ENCODE assay signal across 19 cellular contexts in the genomic region with DNA sequence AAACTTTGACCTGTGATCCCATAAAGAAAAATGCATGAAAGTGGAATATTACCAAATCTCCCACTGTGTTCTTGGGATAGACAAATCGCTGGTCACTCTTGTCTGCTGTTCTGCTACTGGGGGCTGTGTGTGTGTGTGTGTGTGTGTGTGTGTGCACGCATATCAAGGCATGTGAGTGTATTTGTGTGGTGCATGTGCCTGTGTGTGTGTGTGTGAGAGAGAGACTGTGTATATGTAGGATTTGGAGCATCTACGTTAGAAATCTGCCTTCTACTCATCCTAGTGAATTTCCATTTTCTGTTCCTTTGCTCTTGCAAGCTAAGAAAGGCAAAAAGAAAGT.
"Had no signal": no experiment of that assay in that cellular context is flagged by ENCODE, and none has a peak within 500 bp of the region (broad histone marks: within the 10 kb centered on the region; RNA-seq: fewer than 3 reads in every experiment).

No MANE protein-coding gene starts in this region.

- DNase-seq: activated CD4-positive, alpha-beta memory T cell treated with anti-CD3 and anti-CD28 coated beads for 36 hours; activated CD8-positive, alpha-beta memory T cell treated with anti-CD3 and anti-CD28 coated beads, Interleukin-2, amount 10 ng/mL, durations not matched to agents 7 days and 5 days; activated gamma-delta T cell; activated naive CD8-positive, alpha-beta T cell treated with anti-CD3 and anti-CD28 coated beads for 36 hours; activated T-cell treated with anti-CD3 and anti-CD28 coated beads, Interleukin-2, amount 50 U/mL, for 24 hours; anterior cingulate cortex; endodermal cell; mesendoderm; stimulated activated CD4-positive, alpha-beta T cell treated with anti-CD3 and anti-CD28 coated beads, Interleukin-4, amount 100 ng/mL, for 24 hours; stimulated activated naive CD4-positive, alpha-beta T cell; T-helper 17 cell; transverse colon; WERI-Rb-1 had no signal

- H3K36me3 ChIP-seq: ovary, transverse colon, WERI-Rb-1 had no signal

- H3K79me2 ChIP-seq: hepatocyte had no signal

- H2AFZ ChIP-seq: hepatocyte had no signal

- FAIRE-seq: bronchial epithelial cell, keratinocyte had no signal

- H3K27me3 ChIP-seq: hepatocyte, ovary, transverse colon had no signal

- H3K9me3 ChIP-seq: ovary, transverse colon had no signal

- ATAC-seq: activated CD8-positive, alpha-beta memory T cell treated with anti-CD3 and anti-CD28 coated beads, Interleukin-2, amount 10 ng/mL, durations not matched to agents 7 days and 5 days; natural killer cell treated with Interleukin-12 subunit alpha and Interleukin-12 subunit beta and Interleukin-15 and Interleukin-18, amount 100 ng/mL, for 72 hours; T-helper 17 cell had no signal

- H3K4me3 ChIP-seq: dorsolateral prefrontal cortex, hepatocyte, ovary, transverse colon had no signal

- H3K4me2 ChIP-seq: hepatocyte had no signal

- H3K4me1 ChIP-seq: transverse colon had no signal

- H3K27ac ChIP-seq: ovary, transverse colon, WERI-Rb-1 had no signal
